16 cellular contexts compared by ENCODE assay signal in genomic region chr3:151900460-151900859, GRCh38. TPM values are rescaled to one million over a fixed set of nuclear protein-coding genes. Genes with fewer than 3 reads are reported as not detected.
DNase-seq lines count a peak whose midpoint lies in the region; ATAC-seq and TF ChIP-seq lines count a peak whose summit lies in the region.
"Had no signal": no experiment of that assay in that cellular context is flagged by ENCODE, and none has a peak within 500 bp of the region (broad histone marks: within the 10 kb centered on the region; RNA-seq: fewer than 3 reads in every experiment).

No MANE protein-coding gene starts in this region.

- no peak overlapping the region for H3K27ac Mint-ChIP-seq in endodermal cell

- H3K27me3 Mint-ChIP-seq in endodermal cell (ENCODE audit: insufficient read depth): peaks cover 64% of the 10 kb centered on the region

- H3F3A ChIP-seq in GM23248 (ENCODE audit: insufficient read depth) (peaks cover 6% of the 10 kb centered on the region; the same call in 1 of the 2 replicates), Loucy (ENCODE audit: low read depth) (peaks cover 17% of the 10 kb centered on the region)

- CTCF ChIA-PET in GM10248 (lab: Yijun Ruan, JAX): interaction anchor here (1.1 kb wide), 1 partner anchor 432 kb away, joined by 3 read pairs; no protein-coding TSS in a partner anchor

- ATAC-seq in sciatic nerve: peak; percentile 50
- ATAC-seq: GM12878 had no signal

- H3K36me3 Mint-ChIP-seq in endodermal cell (ENCODE audit: low read depth): no peaks in the 10 kb centered on the region

- H3K27ac ChIP-seq in GM23248 (no peak overlapping the region), fibroblast of lung (ENCODE audit: insufficient read depth, low read length) (peak overlapping the region; percentile 24), WERI-Rb-1 (no peak overlapping the region), endodermal cell (ENCODE audit: low read depth, low read length) (no peak overlapping the region)
- H3K27ac ChIP-seq: HL-60 had no signal

- in situ Hi-C loops in GM23248 (cut with MboI): no loop called here

- H3K9me3 Mint-ChIP-seq in endodermal cell: no peaks in the 10 kb centered on the region

- TF ChIP-seq CTCF in Loucy (conservative IDR thresholded peaks at IDR 0.05; ENCODE audit: low read length) (no peak), fibroblast of lung (conservative IDR thresholded peaks at IDR 0.05 in 1 of 2, IDR thresholded peaks at IDR 0.05 in 1 of 2; ENCODE audit: low read depth in 1 of 2, low read length in 2 of 2) (no peak), GM10248 (IDR thresholded peaks at IDR 0.05; ENCODE audit: control extremely low read depth, extremely low read depth, low read depth, missing control alignments) (no peak), WERI-Rb-1 (IDR thresholded peaks at IDR 0.05; ENCODE audit: low read depth, low read length) (no peak), endodermal cell (conservative IDR thresholded peaks at IDR 0.05) (no peak)

- H3K36me3 ChIP-seq in GM23248 (ENCODE audit: low read depth): no peaks in the 10 kb centered on the region
- no peaks in the 10 kb centered on the region for H3K36me3 ChIP-seq in Loucy (ENCODE audit: insufficient read depth, low read length)
- H3K36me3 ChIP-seq in fibroblast of lung (ENCODE audit: control insufficient read depth, insufficient read depth, low read length): no peaks in the 10 kb centered on the region
- H3K36me3 ChIP-seq in WERI-Rb-1: no peaks in the 10 kb centered on the region
- H3K36me3 ChIP-seq in endodermal cell (ENCODE audit: control insufficient read depth, insufficient read depth, low read length): no peaks in the 10 kb centered on the region

- H3K4me1 ChIP-seq in GM23248 (ENCODE audit: insufficient read depth) (peaks cover 36% of the 10 kb centered on the region), Loucy (ENCODE audit: insufficient read depth, low read length, poor library complexity, severe bottlenecking) (peaks cover 79% of the 10 kb centered on the region), fibroblast of lung (ENCODE audit: control insufficient read depth, extremely low read depth, insufficient read depth, low read length) (peaks cover 22% of the 10 kb centered on the region), endodermal cell (ENCODE audit: control insufficient read depth, insufficient read depth, low read length) (peaks cover 23% of the 10 kb centered on the region)

- H3K9me2 ChIP-seq in GM23248 (ENCODE audit: insufficient read depth) (no peaks in the 10 kb centered on the region), Loucy (replicated peaks; ENCODE audit: low read depth, low read length) (no peaks in the 10 kb centered on the region)

- no peak overlapping the region for H3K4me3 ChIP-seq in GM23248
- H3K4me3 ChIP-seq in Loucy (ENCODE audit: low read length, poor library complexity, severe bottlenecking): no peak overlapping the region
- H3K4me3 ChIP-seq in fibroblast of lung (replicated peaks in 1 of 4; ENCODE audit: control extremely low read depth in 1 of 4, insufficient read depth in 1 of 4, low read depth in 3 of 4, low read length in 4 of 4): no peak overlapping the region
- no peak overlapping the region for H3K4me3 ChIP-seq in WERI-Rb-1 (ENCODE audit: low read depth, low read length)
- no peak overlapping the region for H3K4me3 ChIP-seq in endodermal cell (ENCODE audit: low read length)
- H3K4me3 ChIP-seq: GM12878 had no signal

- H3K4me2 ChIP-seq in GM23248 (ENCODE audit: unreplicated experiment) (no peak overlapping the region), Loucy (ENCODE audit: low read depth, low read length, poor library complexity, severe bottlenecking) (peak overlapping the region; percentile 75), fibroblast of lung (ENCODE audit: extremely low read depth, insufficient read depth, low read length) (peak overlapping the region; percentile 51)

- no peaks in the 10 kb centered on the region for H3K79me2 ChIP-seq in GM23248 (ENCODE audit: insufficient read depth)
- H3K79me2 ChIP-seq in Loucy (ENCODE audit: insufficient read depth, low read length): no peaks in the 10 kb centered on the region
- H3K79me2 ChIP-seq in fibroblast of lung (ENCODE audit: control insufficient read depth, insufficient read depth, low read length): no peaks in the 10 kb centered on the region

- peaks cover 40% of the 10 kb centered on the region for H3K4me1 Mint-ChIP-seq in endodermal cell

- H3K27me3 ChIP-seq in GM23248 (replicated peaks; ENCODE audit: insufficient read depth) (no peaks in the 10 kb centered on the region), Loucy (ENCODE audit: insufficient read depth, low read length, poor library complexity, severe bottlenecking) (no peaks in the 10 kb centered on the region), fibroblast of lung (ENCODE audit: control insufficient read depth, insufficient read depth, low read length) (no peaks in the 10 kb centered on the region), WERI-Rb-1 (ENCODE audit: insufficient read depth, low read depth, severe bottlenecking) (peaks cover 18% of the 10 kb centered on the region), endodermal cell (ENCODE audit: control insufficient read depth, insufficient read depth, low read length, poor library complexity, severe bottlenecking) (peaks cover 72% of the 10 kb centered on the region)

- POLR2A ChIA-PET in GM10248 (lab: Yijun Ruan, JAX): no interaction called here

- H3K9me3 ChIP-seq in GM23248 (ENCODE audit: low read depth): no peaks in the 10 kb centered on the region
- H3K9me3 ChIP-seq in Loucy (ENCODE audit: insufficient read depth, low read depth, low read length): no peaks in the 10 kb centered on the region
- H3K9me3 ChIP-seq in fibroblast of lung (ENCODE audit: control insufficient read depth, insufficient read depth, low read depth, low read length): no peaks in the 10 kb centered on the region
- no peaks in the 10 kb centered on the region for H3K9me3 ChIP-seq in WERI-Rb-1 (ENCODE audit: severe bottlenecking)
- H3K9me3 ChIP-seq in endodermal cell (ENCODE audit: control insufficient read depth, low read length): no peaks in the 10 kb centered on the region

- intact Hi-C loops in sciatic nerve (cut with DNase I): no loop called here

- H4K20me1 ChIP-seq in GM23248 (ENCODE audit: insufficient read depth): no peaks in the 10 kb centered on the region
- H4K20me1 ChIP-seq in Loucy (ENCODE audit: insufficient read depth, low read length, poor library complexity, severe bottlenecking): no peaks in the 10 kb centered on the region
- no peaks in the 10 kb centered on the region for H4K20me1 ChIP-seq in fibroblast of lung (ENCODE audit: control insufficient read depth, extremely low read depth, insufficient read depth, low read length)

- H3K4me3 Mint-ChIP-seq in endodermal cell: no peak overlapping the region

- DNase-seq in GM23248 (no peak), fibroblast of lung (ENCODE audit: low read depth in 2 of 2) (peak; percentile 43 to 66), sciatic nerve (ENCODE audit: low spot score) (no peak), GM10248 (ENCODE audit: extremely low spot score) (no peak), WERI-Rb-1 (no peak), endodermal cell (no peak)
- DNase-seq: C1 segment of cervical spinal cord, KBM-7, NCI-H1417, NCI-H1930, NCI-H2171 treated with DMSO at 0.1 percent for 48 hours, NCI-H82, SHP77 treated with DMSO at 0.1 percent for 48 hours had no signal

- H2AFZ ChIP-seq in GM23248 (0 out of 2 replicates have a peak overlapping the region, but pooled peaks have one; percentile 36), Loucy (ENCODE audit: low read length) (no peak overlapping the region), fibroblast of lung (ENCODE audit: low read length) (peak overlapping the region; percentile 4)

- H3K9ac ChIP-seq in GM23248 (no peak overlapping the region), Loucy (ENCODE audit: low read depth, low read length, poor library complexity, severe bottlenecking) (peak overlapping the region; percentile 78), fibroblast of lung (ENCODE audit: insufficient read depth, low read length) (no peak overlapping the region), endodermal cell (ENCODE audit: extremely low read depth, low read length, poor library complexity, severe bottlenecking) (no peak overlapping the region)

- 40 to 49% methylated on average over 2 of the region's 2 CpGs for WGBS in GM23248 (ENCODE audit: low coverage in 1 of 2, low lambda C conversion rate in 2 of 2, missing lambda C conversion rate in 2 of 2), 2 experiments
- WGBS in endodermal cell (ENCODE audit: insufficient coverage in 1 of 2, insufficient read length in 1 of 2), 2 experiments: 78 to 83% methylated on average over 2 of the region's 2 CpGs

RNA-seq across cellular contexts. Expression of gene SUCNR1, which starts 27.0 kb away (rescaled TPM):
- under 0.01 TPM in 1 of 2 replicates, not detected in the other for total RNA-seq in GM23248 (2014; rRNA removed; shearing (Covaris generic))
- not detected in 2 replicates for polyA plus RNA-seq in GM23248 (2016; fragmentation: Nextera tagmentation; extraction: Ambion mirVana)
- under 0.01 TPM in 2 replicates for total RNA-seq in fibroblast of lung
- polyA plus RNA-seq in fibroblast of lung: 0.02 and 0.07 TPM in 2 replicates
- 0.02 and 0.05 TPM in 2 replicates for polyA plus RNA-seq in fibroblast of lung (2012)
- 0.33 TPM in 1 of 2 replicates, not detected in the other for polyA minus RNA-seq in fibroblast of lung (ENCODE audit: low replicate concordance)
- 2.5 TPM for total RNA-seq in sciatic nerve
- not detected for total RNA-seq in endodermal cell
- 0.07 TPM for polyA plus RNA-seq in endodermal cell (2013, experiment 1 of 2)
- polyA plus RNA-seq in endodermal cell (2013, experiment 2 of 2): 0.08 TPM

Comparison
In these comparisons a context has a peak if more than half of its experiments do, and no peak if none do; other contexts are left out.
1. DNase-seq: peak in fibroblast of lung (2 of 2); none in GM23248 (single experiment), sciatic nerve (single experiment), GM10248 (single experiment), WERI-Rb-1 (single experiment) and endodermal cell (single experiment).